28 cellular contexts compared by ENCODE assay signal in the genomic region with DNA sequence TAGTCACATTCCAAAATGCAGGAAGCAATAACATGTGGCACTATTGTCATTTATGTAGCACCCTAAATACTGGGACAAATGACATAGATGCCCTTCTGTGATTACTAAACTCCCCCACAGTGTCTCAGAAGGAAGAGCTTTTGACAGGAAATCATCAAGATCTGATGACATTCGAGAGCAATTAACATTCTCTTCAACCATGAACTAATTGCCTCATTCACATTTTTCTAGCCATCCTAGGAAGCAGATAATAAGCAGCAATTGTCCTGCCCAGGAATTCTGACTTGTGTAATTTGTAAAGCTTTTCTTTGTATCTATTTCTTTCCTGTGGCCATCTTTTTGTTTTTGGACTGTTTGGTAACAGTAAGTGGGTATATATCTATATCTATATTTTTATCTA.
"Had no signal": no experiment of that assay in that cellular context is flagged by ENCODE, and none has a peak within 500 bp of the region (broad histone marks: within the 10 kb centered on the region; RNA-seq: fewer than 3 reads in every experiment).

No MANE protein-coding gene starts in this region.

- H3K27me3 Mint-ChIP-seq: progenitor cell of endocrine pancreas; stimulated activated naive CD8-positive, alpha-beta T cell treated with anti-CD3 and anti-CD28 coated beads, Interleukin-15, Interleukin-2, amounts not matched to agents 100 ng/mL and 50 ng/mL, for 24 hours; type B pancreatic cell had no signal

- DNase-seq: natural killer cell; occipital lobe; ovary; posterior cingulate gyrus; psoas muscle; right cardiac atrium; right lobe of liver; sigmoid colon; small intestine; stimulated activated CD4-positive, alpha-beta T cell treated with anti-CD3 and anti-CD28 coated beads, Interleukin-15, amount 100 ng/mL, for 24 hours; stimulated activated CD4-positive, alpha-beta T cell treated with anti-CD3 and anti-CD28 coated beads, Interleukin-2, amount 100 ng/mL, for 24 hours; stimulated activated CD4-positive, alpha-beta T cell treated with anti-CD3 and anti-CD28 coated beads, Interleukin-2, amount 100 ng/mL, for 48 hours; stimulated activated CD4-positive, alpha-beta T cell treated with anti-CD3 and anti-CD28 coated beads, Interleukin-4, amount 100 ng/mL, for 24 hours; stimulated activated naive B cell treated with anti-CD40 and anti-IgM and Interleukin-4, amounts not matched to agents 10 μg/mL and 1 μg/mL and 100 μg/mL, for 72 hours; stimulated activated naive CD4-positive, alpha-beta T cell treated with Interleukin-2 at 50 U/mL for 16 hours; stomach; thyroid gland; upper lobe of right lung; uterus had no signal

- H3K4me3 Mint-ChIP-seq: natural killer cell; nephron; neural progenitor cell; stimulated activated effector memory CD8-positive, alpha-beta T cell treated with anti-CD3 and anti-CD28 coated beads, Interleukin-12 subunit alpha, Interleukin-12 subunit beta, amount 100 ng/mL, for 72 hours; stimulated activated naive B cell treated with anti-CD40 and anti-IgM and Interleukin-4, amounts not matched to agents 10 μg/mL and 1 μg/mL and 100 μg/mL, for 72 hours; stimulated activated naive CD8-positive, alpha-beta T cell treated with anti-CD3 and anti-CD28 coated beads, Interleukin-15, Interleukin-2, amounts not matched to agents 100 ng/mL and 50 ng/mL, for 24 hours; type B pancreatic cell had no signal

- H3K27ac Mint-ChIP-seq: natural killer cell; nephron; progenitor cell of endocrine pancreas; stimulated activated effector memory CD8-positive, alpha-beta T cell treated with anti-CD3 and anti-CD28 coated beads, Interleukin-12 subunit alpha, Interleukin-12 subunit beta, amount 100 ng/mL, for 72 hours; stimulated activated naive B cell treated with anti-CD40 and anti-IgM and Interleukin-4, amounts not matched to agents 10 μg/mL and 1 μg/mL and 100 μg/mL, for 72 hours; stimulated activated naive CD8-positive, alpha-beta T cell treated with anti-CD3 and anti-CD28 coated beads, Interleukin-15, Interleukin-2, amounts not matched to agents 100 ng/mL and 50 ng/mL, for 24 hours; type B pancreatic cell had no signal

- H3K4me1 ChIP-seq: neural progenitor cell, parathyroid adenoma, psoas muscle, right lobe of liver, sigmoid colon, stomach, thyroid gland, tibial nerve, upper lobe of right lung, uterus had no signal

- H3K9me3 ChIP-seq: ovary, right lobe of liver, sigmoid colon, stomach, thoracic aorta, thyroid gland, tibial nerve, upper lobe of right lung, uterus had no signal

- H3K27me3 ChIP-seq: neural progenitor cell, ovary, right lobe of liver, sigmoid colon, stomach, thyroid gland, tibial nerve, upper lobe of right lung, uterus had no signal

- H3K9me3 Mint-ChIP-seq: type B pancreatic cell had no signal

- H3K27ac ChIP-seq: neural progenitor cell, ovary, parathyroid adenoma, psoas muscle, right lobe of liver, sigmoid colon, stomach, thoracic aorta, thyroid gland, tibial nerve, upper lobe of right lung, uterus had no signal

- H3K9ac ChIP-seq: neural progenitor cell, parathyroid adenoma had no signal

- H3K4me3 ChIP-seq: neural progenitor cell, ovary, psoas muscle, right lobe of liver, sigmoid colon, stomach, thoracic aorta, thyroid gland, tibial nerve, upper lobe of right lung, uterus had no signal

- H3K36me3 ChIP-seq: neural progenitor cell, ovary, right lobe of liver, sigmoid colon, stomach, thoracic aorta, thyroid gland, tibial nerve, upper lobe of right lung, uterus had no signal

- ATAC-seq: natural killer cell; psoas muscle; right cardiac atrium; right lobe of liver; stimulated activated effector memory CD8-positive, alpha-beta T cell treated with anti-CD3 and anti-CD28 coated beads, Interleukin-12 subunit alpha, Interleukin-12 subunit beta, amount 100 ng/mL, for 72 hours; stimulated activated naive B cell treated with anti-CD40 and anti-IgM and Interleukin-4, amounts not matched to agents 10 μg/mL and 1 μg/mL and 100 μg/mL, for 72 hours; upper lobe of right lung had no signal

- H3K36me3 Mint-ChIP-seq: natural killer cell had no signal

- H3K4me1 Mint-ChIP-seq: natural killer cell; nephron; neural progenitor cell; stimulated activated effector memory CD8-positive, alpha-beta T cell treated with anti-CD3 and anti-CD28 coated beads, Interleukin-12 subunit alpha, Interleukin-12 subunit beta, amount 100 ng/mL, for 72 hours had no signal
